In genomic region chr3:43970351-43970750, GRCh38 we compare ENCODE assay signal across 28 cellular contexts.
"Had no signal": no experiment of that assay in that cellular context is flagged by ENCODE, and none has a peak within 500 bp of the region (broad histone marks: within the 10 kb centered on the region; RNA-seq: fewer than 3 reads in every experiment).

No MANE protein-coding gene starts in this region.

- H3K9me3 ChIP-seq: colonic mucosa, left lung, prostate gland, sigmoid colon, thoracic aorta, tibial nerve, upper lobe of left lung had no signal

- ATAC-seq: esophagus mucosa; left lung; naive thymus-derived CD4-positive, alpha-beta T cell; right cardiac atrium; stimulated activated naive B cell treated with anti-CD40 and anti-IgM and Interleukin-4, amounts not matched to agents 10 μg/mL and 1 μg/mL and 100 μg/mL, for 72 hours had no signal

- H3K27me3 ChIP-seq: colonic mucosa, tibial nerve, upper lobe of left lung had no signal

- H3K4me1 Mint-ChIP-seq: nephron had no signal

- H3K36me3 ChIP-seq: colonic mucosa, heart right ventricle, left lung, prostate gland, sigmoid colon, thoracic aorta, tibial nerve, upper lobe of left lung had no signal

- H3K27ac ChIP-seq: colonic mucosa, epithelial cell of prostate, heart right ventricle, left lung, prostate gland, sigmoid colon, skin epidermis, thoracic aorta, tibial nerve, upper lobe of left lung had no signal

- H3K36me3 Mint-ChIP-seq: naive thymus-derived CD4-positive, alpha-beta T cell; stimulated activated naive B cell treated with anti-CD40 and anti-IgM and Interleukin-4, amounts not matched to agents 10 μg/mL and 1 μg/mL and 100 μg/mL, for 72 hours had no signal

- H3K4me1 ChIP-seq: colonic mucosa, heart right ventricle, left lung, prostate gland, sigmoid colon, upper lobe of left lung had no signal

- H3K4me3 Mint-ChIP-seq: dendritic cell treated with granulocyte-macrophage colony-stimulating factor and Interleukin-4, amounts not matched to agents 40 ng/mL and 50 ng/mL, for 4 days; endodermal cell; naive thymus-derived CD4-positive, alpha-beta T cell; nephron; stimulated activated naive B cell treated with anti-CD40 and anti-IgM and Interleukin-4, amounts not matched to agents 10 μg/mL and 1 μg/mL and 100 μg/mL, for 72 hours; stimulated activated naive CD8-positive, alpha-beta T cell treated with anti-CD3 and anti-CD28 coated beads, Interleukin-15, Interleukin-2, amounts not matched to agents 100 ng/mL and 50 ng/mL, for 24 hours had no signal

- H3K9me3 Mint-ChIP-seq: dendritic cell treated with granulocyte-macrophage colony-stimulating factor and Interleukin-4, amounts not matched to agents 40 ng/mL and 50 ng/mL, for 4 days; nephron; stimulated activated naive B cell treated with anti-CD40 and anti-IgM and Interleukin-4, amounts not matched to agents 10 μg/mL and 1 μg/mL and 100 μg/mL, for 72 hours; stimulated activated naive CD8-positive, alpha-beta T cell treated with anti-CD3 and anti-CD28 coated beads, Interleukin-15, Interleukin-2, amounts not matched to agents 100 ng/mL and 50 ng/mL, for 24 hours had no signal

- H3K27ac Mint-ChIP-seq: dendritic cell treated with granulocyte-macrophage colony-stimulating factor and Interleukin-4, amounts not matched to agents 40 ng/mL and 50 ng/mL, for 4 days; endodermal cell; naive thymus-derived CD4-positive, alpha-beta T cell; nephron; stimulated activated naive B cell treated with anti-CD40 and anti-IgM and Interleukin-4, amounts not matched to agents 10 μg/mL and 1 μg/mL and 100 μg/mL, for 72 hours; stimulated activated naive CD8-positive, alpha-beta T cell treated with anti-CD3 and anti-CD28 coated beads, Interleukin-15, Interleukin-2, amounts not matched to agents 100 ng/mL and 50 ng/mL, for 24 hours had no signal

- H3K4me3 ChIP-seq: colonic mucosa, heart right ventricle, left lung, prostate gland, sigmoid colon, skin epidermis, thoracic aorta, tibial nerve, upper lobe of left lung had no signal

- DNase-seq: colonic mucosa; effector CD8-positive, alpha-beta T cell; endodermal cell; foreskin fibroblast; glutamatergic neuron; heart right ventricle; hippocampal formation; left cardiac atrium; left lung; mesenchymal stem cell; midbrain; naive thymus-derived CD4-positive, alpha-beta T cell; nucleus accumbens; right cardiac atrium; sigmoid colon; stimulated activated CD4-positive, alpha-beta T cell treated with anti-CD3 and anti-CD28 coated beads, Interleukin-15, amount 100 ng/mL, for 24 hours; stimulated activated CD4-positive, alpha-beta T cell treated with anti-CD3 and anti-CD28 coated beads, Interleukin-2, amount 100 ng/mL, for 48 hours; stimulated activated naive B cell treated with anti-CD40 and anti-IgM and Interleukin-4, amounts not matched to agents 10 μg/mL and 1 μg/mL and 100 μg/mL, for 72 hours; upper lobe of left lung had no signal
